In genomic region chr9:25830381-25830780, GRCh38 we compare ENCODE assay signal across 20 cellular contexts.
DNase-seq lines count a peak whose midpoint lies in the region; ATAC-seq, FAIRE-seq and TF ChIP-seq lines count a peak whose summit lies in the region.
"Had no signal": no experiment of that assay in that cellular context is flagged by ENCODE, and none has a peak within 500 bp of the region (broad histone marks: within the 10 kb centered on the region; RNA-seq: fewer than 3 reads in every experiment).

No MANE protein-coding gene starts in this region.

- H3K4me3 ChIP-seq in HepG2 (replicated peaks in 1 of 3; ENCODE audit: insufficient read depth in 1 of 3, low read depth in 2 of 3, low read length in 3 of 3) (no peak overlapping the region), right lobe of liver (no peak overlapping the region), IMR-90 (ENCODE audit: insufficient read depth, low read depth, low read length) (no peak overlapping the region), H1 (ENCODE audit: extremely low read depth in 1 of 4, insufficient read depth in 2 of 4, low read depth in 3 of 4, low read length in 4 of 4) (no peak overlapping the region), mucosa of descending colon (no peak overlapping the region)
- H3K4me3 ChIP-seq: BLaER1 treated with 17β-estradiol and CSF1 and Interleukin-3, amounts not matched to agents 10 nM and 100 nM had no signal

- H2BK12ac ChIP-seq in H1 (ENCODE audit: low read depth, low read length), result no peak overlapping the region

- H4K20me1 ChIP-seq in HepG2 (ENCODE audit: insufficient read depth, low read length) (no peaks in the 10 kb centered on the region), IMR-90 (ENCODE audit: insufficient read depth, low read length) (no peaks in the 10 kb centered on the region), H1 (replicated peaks in 1 of 2; ENCODE audit: control insufficient read depth in 1 of 2, insufficient read depth in 2 of 2, low read length in 2 of 2) (no peaks in the 10 kb centered on the region)
- H4K20me1 ChIP-seq: BLaER1 treated with 17β-estradiol and CSF1 and Interleukin-3, amounts not matched to agents 10 nM and 100 nM had no signal

- no peak overlapping the region for H3K4ac ChIP-seq in IMR-90 (ENCODE audit: low read depth, low read length)
- no peak overlapping the region for H3K4ac ChIP-seq in H1 (replicated peaks; ENCODE audit: insufficient read length, low read depth, low read length)

- H3K14ac ChIP-seq in IMR-90 (replicated peaks; ENCODE audit: low read depth, low read length) (no peak overlapping the region), H1 (ENCODE audit: insufficient read length) (no peak overlapping the region)

- no peak overlapping the region for H3K4me3 Mint-ChIP-seq in stimulated activated effector memory CD8-positive, alpha-beta T cell treated with anti-CD3 and anti-CD28 coated beads, Interleukin-12 subunit alpha, Interleukin-12 subunit beta, amount 100 ng/mL, for 72 hours
- H3K4me3 Mint-ChIP-seq: CD4-positive, alpha-beta T cell; CD8-positive, alpha-beta T cell had no signal

- H2AFZ ChIP-seq in HepG2 (ENCODE audit: low read length), result no peak overlapping the region
- no peak overlapping the region for H2AFZ ChIP-seq in IMR-90 (replicated peaks; ENCODE audit: low read length, poor library complexity)
- H2AFZ ChIP-seq in H1 (ENCODE audit: low read length), result no peak overlapping the region

- H2BK20ac ChIP-seq in IMR-90 (ENCODE audit: low read depth, low read length), result no peak overlapping the region
- H2BK20ac ChIP-seq in H1 (ENCODE audit: low read length), result no peak overlapping the region

- POLR2A ChIA-PET in HepG2 (lab: Yijun Ruan, JAX) (no interaction called here), IMR-90 (lab: Charles Lee; ENCODE audit: unreplicated experiment) (no interaction called here), H1 (lab: Charles Lee; ENCODE audit: partially characterized antibody) (no interaction called here)

- H3K18ac ChIP-seq in IMR-90 (ENCODE audit: low read depth, low read length) (no peak overlapping the region), H1 (ENCODE audit: extremely low read depth, low read length) (no peak overlapping the region)

- H3K79me2 ChIP-seq in HepG2 (ENCODE audit: insufficient read depth, low read length) (no peaks in the 10 kb centered on the region), H1 (ENCODE audit: control insufficient read depth in 1 of 2, insufficient read depth in 2 of 2, low read length in 2 of 2) (no peaks in the 10 kb centered on the region)

- H3K27ac Mint-ChIP-seq in stimulated activated effector memory CD8-positive, alpha-beta T cell treated with anti-CD3 and anti-CD28 coated beads, Interleukin-12 subunit alpha, Interleukin-12 subunit beta, amount 100 ng/mL, for 72 hours, result no peak overlapping the region
- H3K27ac Mint-ChIP-seq: CD4-positive, alpha-beta T cell; CD8-positive, alpha-beta T cell had no signal

- H2BK5ac ChIP-seq in IMR-90 (ENCODE audit: low read depth, low read length, poor library complexity, severe bottlenecking) (no peak overlapping the region), H1 (ENCODE audit: low read depth, low read length) (no peak overlapping the region)

- BruUV-seq in HepG2 (replicated peaks; lab: Mats Ljungman, UMichigan), result no TSS peak
- BruUV-seq in IMR-90 (replicated peaks; lab: Mats Ljungman, UMichigan), result no TSS peak

- DNase-seq in HepG2 (ENCODE audit: low spot score), result no peak
- no peak for DNase-seq in right lobe of liver
- DNase-seq in IMR-90, result no peak
- no peak for DNase-seq in H1 (ENCODE audit: low read depth in 1 of 2, low spot score in 2 of 2)
- DNase-seq in mucosa of descending colon, result no peak
- no peak for DNase-seq in stimulated activated effector memory CD8-positive, alpha-beta T cell treated with anti-CD3 and anti-CD28 coated beads, Interleukin-12 subunit alpha, Interleukin-12 subunit beta, amount 100 ng/mL, for 72 hours (ENCODE audit: low spot score in 2 of 2)
- DNase-seq: ACHN; Caco-2; Calu3; CD4-positive, alpha-beta T cell; CD8-positive, alpha-beta T cell; DMS79 treated with DMSO at 0.1 percent for 48 hours; GF-D8 had no signal

- no peak overlapping the region for H2BK15ac ChIP-seq in IMR-90 (ENCODE audit: low read depth, low read length)
- H2BK15ac ChIP-seq in H1 (ENCODE audit: low read length), result no peak overlapping the region

- no peaks in the 10 kb centered on the region for H3K23me2 ChIP-seq in H1 (ENCODE audit: low read depth, low read length)

- TF ChIP-seq CTCF in HepG2 (CRISPR knock-in tag; IDR thresholded peaks at IDR 0.05) (no peak), right lobe of liver (IDR thresholded peaks at IDR 0.05) (no peak), IMR-90 (conservative IDR thresholded peaks at IDR 0.05; ENCODE audit: low read depth, low read length) (no peak), H1 (IDR thresholded peaks at IDR 0.05; ENCODE audit: control extremely low read depth in 1 of 3, insufficient read depth in 1 of 3, low read depth in 1 of 3, low read length in 3 of 3) (no peak), mucosa of descending colon (IDR thresholded peaks at IDR 0.05) (no peak)

- H3K27me3 ChIP-seq in HepG2 (ENCODE audit: control insufficient read depth in 1 of 2, insufficient read depth in 2 of 2, low read length in 2 of 2) (no peaks in the 10 kb centered on the region), right lobe of liver (no peaks in the 10 kb centered on the region), IMR-90 (ENCODE audit: control insufficient read depth, insufficient read depth, low read length) (no peaks in the 10 kb centered on the region), H1 (replicated peaks in 1 of 4; ENCODE audit: control insufficient read depth in 3 of 4, extremely low read depth in 1 of 4, insufficient read depth in 3 of 4, low read length in 3 of 4) (no peaks in the 10 kb centered on the region)
- H3K27me3 ChIP-seq: BLaER1 treated with 17β-estradiol and CSF1 and Interleukin-3, amounts not matched to agents 10 nM and 100 nM had no signal

- no peak for FAIRE-seq in HepG2 (lab: Jason Lieb, UNC)
- no peak for FAIRE-seq in H1 (lab: Jason Lieb, UNC)
- FAIRE-seq: D721Med, G401.6, GM12891, GM19239 had no signal

- H4K91ac ChIP-seq in IMR-90 (ENCODE audit: insufficient read depth, low read depth, low read length), result no peak overlapping the region
- H4K91ac ChIP-seq in H1 (replicated peaks; ENCODE audit: insufficient read length, low read length), result no peak overlapping the region

- H2BK120ac ChIP-seq in IMR-90 (ENCODE audit: low read depth, low read length) (no peak overlapping the region), H1 (replicated peaks; ENCODE audit: low read depth, low read length) (no peak overlapping the region)

- no peaks in the 10 kb centered on the region for H3K36me3 ChIP-seq in HepG2 (replicated peaks in 1 of 2; ENCODE audit: control insufficient read depth in 1 of 2, insufficient read depth in 2 of 2, low read length in 2 of 2)
- no peaks in the 10 kb centered on the region for H3K36me3 ChIP-seq in right lobe of liver
- no peaks in the 10 kb centered on the region for H3K36me3 ChIP-seq in IMR-90 (ENCODE audit: control insufficient read depth, insufficient read depth, low read length)
- H3K36me3 ChIP-seq in H1 (ENCODE audit: control insufficient read depth in 2 of 4, insufficient read depth in 4 of 4, low read length in 3 of 4), result no peaks in the 10 kb centered on the region
- no peaks in the 10 kb centered on the region for H3K36me3 ChIP-seq in mucosa of descending colon (ENCODE audit: low read depth)
- H3K36me3 ChIP-seq: BLaER1 treated with 17β-estradiol and CSF1 and Interleukin-3, amounts not matched to agents 10 nM and 100 nM had no signal

- H3K56ac ChIP-seq in IMR-90 (ENCODE audit: extremely low read depth, insufficient read depth, low read length) (no peak overlapping the region), H1 (replicated peaks; ENCODE audit: insufficient read length, low read depth, low read length) (no peak overlapping the region)

- in situ Hi-C loops in HepG2 (cut with HindIII; ENCODE audit: extremely low pct_ligation_motif_present, low pct_unique_long_range_greater_than_20kb) (no loop called here), IMR-90 (cut with MboI; ENCODE audit: low sequenced_read_pairs) (no loop called here)

- TF ChIP-seq EP300 in HepG2 (IDR thresholded peaks at IDR 0.05; ENCODE audit: low read depth in 2 of 2, low read length in 2 of 2), result no peak
- TF ChIP-seq EP300 in HepG2 (CRISPR knock-in tag; IDR thresholded peaks at IDR 0.05; ENCODE audit: borderline replicate concordance), result no peak
- TF ChIP-seq EP300 in H1 (IDR thresholded peaks at IDR 0.05; ENCODE audit: borderline replicate concordance in 1 of 2, low read depth in 2 of 2, low read length in 2 of 2), result no peak

- H3K23ac ChIP-seq in IMR-90 (ENCODE audit: low read depth, low read length) (no peak overlapping the region), H1 (ENCODE audit: insufficient read length) (no peak overlapping the region)

- CTCF ChIA-PET in HepG2 (lab: Yijun Ruan, JAX; ENCODE audit: low intra/inter-chr PET ratio, low total read pairs) (no interaction called here), IMR-90 (lab: Yijun Ruan, JAX) (no interaction called here), H1 (lab: Charles Lee; ENCODE audit: partially characterized antibody) (no interaction called here)

- no peaks in the 10 kb centered on the region for H3K4me1 ChIP-seq in HepG2 (ENCODE audit: insufficient read depth, low read length)
- H3K4me1 ChIP-seq in right lobe of liver, result no peaks in the 10 kb centered on the region
- H3K4me1 ChIP-seq in IMR-90 (ENCODE audit: control insufficient read depth, insufficient read depth, low read length), result no peaks in the 10 kb centered on the region
- no peaks in the 10 kb centered on the region for H3K4me1 ChIP-seq in H1 (replicated peaks in 1 of 4; ENCODE audit: control insufficient read depth in 3 of 4, insufficient read depth in 4 of 4, low read length in 3 of 4)
- H3K4me1 ChIP-seq in mucosa of descending colon (ENCODE audit: low read depth), result no peaks in the 10 kb centered on the region
- H3K4me1 ChIP-seq: BLaER1 treated with 17β-estradiol and CSF1 and Interleukin-3, amounts not matched to agents 10 nM and 100 nM; Caco-2 had no signal

- peaks cover 7% of the 10 kb centered on the region for H3K36me3 Mint-ChIP-seq in stimulated activated effector memory CD8-positive, alpha-beta T cell treated with anti-CD3 and anti-CD28 coated beads, Interleukin-12 subunit alpha, Interleukin-12 subunit beta, amount 100 ng/mL, for 72 hours
- H3K36me3 Mint-ChIP-seq: CD8-positive, alpha-beta T cell had no signal

- H3K4me1 Mint-ChIP-seq in stimulated activated effector memory CD8-positive, alpha-beta T cell treated with anti-CD3 and anti-CD28 coated beads, Interleukin-12 subunit alpha, Interleukin-12 subunit beta, amount 100 ng/mL, for 72 hours, result no peaks in the 10 kb centered on the region

- no peak overlapping the region for H2AK5ac ChIP-seq in IMR-90 (ENCODE audit: low read depth, low read length)
- no peak overlapping the region for H2AK5ac ChIP-seq in H1 (ENCODE audit: low read depth, low read length)

- H3K9me3 ChIP-seq in HepG2 (ENCODE audit: low read length) (peaks cover 95% of the 10 kb centered on the region), right lobe of liver (no peaks in the 10 kb centered on the region), IMR-90 (ENCODE audit: control insufficient read depth, insufficient read depth, low read length) (peaks cover 6% of the 10 kb centered on the region), H1 (ENCODE audit: insufficient read depth in 2 of 2, low read depth in 1 of 2, low read length in 1 of 2) (0 out of 4 replicates have a peak, but pooled peaks cover 0 to 2% of the 10 kb centered on the region in 2 experiments), mucosa of descending colon (peaks cover 15% of the 10 kb centered on the region)
- H3K9me3 ChIP-seq: Caco-2 had no signal

- no peaks in the 10 kb centered on the region for H3K9me1 ChIP-seq in IMR-90 (ENCODE audit: insufficient read depth, low read length)

- H3K79me1 ChIP-seq in IMR-90 (ENCODE audit: low read depth in 1 of 2, low read length in 2 of 2) (no peaks in the 10 kb centered on the region), H1 (ENCODE audit: low read depth, low read length) (no peaks in the 10 kb centered on the region)

- TF ChIP-seq RAD21 in HepG2 (CRISPR knock-in tag; IDR thresholded peaks at IDR 0.05) (no peak), IMR-90 (IDR thresholded peaks at IDR 0.05; ENCODE audit: low read length) (no peak), H1 (IDR thresholded peaks at IDR 0.05 in 1 of 2, conservative IDR thresholded peaks at IDR 0.05 in 1 of 2; ENCODE audit: low read depth in 2 of 2, low read length in 2 of 2) (no peak)

- H3K9me3 Mint-ChIP-seq in stimulated activated effector memory CD8-positive, alpha-beta T cell treated with anti-CD3 and anti-CD28 coated beads, Interleukin-12 subunit alpha, Interleukin-12 subunit beta, amount 100 ng/mL, for 72 hours, result peaks cover 29% of the 10 kb centered on the region

- dilution Hi-C loops in IMR-90 (cut with HindIII; ENCODE audit: low sequenced_read_pairs, unreplicated experiment), result no loop called here

- no peak for ATAC-seq in HepG2
- ATAC-seq in right lobe of liver, result no peak
- ATAC-seq in IMR-90 (ENCODE audit: low read depth), result no peak
- no peak for ATAC-seq in mucosa of descending colon
- ATAC-seq in stimulated activated effector memory CD8-positive, alpha-beta T cell treated with anti-CD3 and anti-CD28 coated beads, Interleukin-12 subunit alpha, Interleukin-12 subunit beta, amount 100 ng/mL, for 72 hours, result no peak
- ATAC-seq: CD8-positive, alpha-beta T cell had no signal

- 28% methylated on average over 7 of the region's 7 CpGs for WGBS in HepG2 (ENCODE audit: low lambda C conversion rate)
- 45% methylated on average over 2 of the region's 7 CpGs for WGBS in right lobe of liver (ENCODE audit: insufficient coverage, low coverage, low lambda C conversion rate, missing lambda C conversion rate)
- no CpG with 5 or more reads among the region's 7 CpGs for WGBS in IMR-90 (ENCODE audit: extremely low coverage in 2 of 2, insufficient read length in 1 of 2), 2 experiments
- 90% methylated on average over 7 of the region's 7 CpGs; no CpG with 5 or more reads in 1 of the 2 experiments for WGBS in H1 (ENCODE audit: extremely low coverage in 1 of 2, insufficient coverage in 1 of 2, insufficient read length in 1 of 2, insufficient replicate concordance in 2 of 2, low coverage in 1 of 2, low lambda C conversion rate in 2 of 2, missing lambda C conversion rate in 1 of 2), 2 experiments

- intact Hi-C loops in HepG2 (cut with micrococcal nuclease; ENCODE audit: unreplicated experiment) (no loop called here), right lobe of liver (cut with DNase I) (no loop called here), IMR-90 (cut with micrococcal nuclease) (no loop called here), mucosa of descending colon (cut with DNase I, micrococcal nuclease) (no loop called here)

- no peak overlapping the region for H2AK9ac ChIP-seq in IMR-90 (replicated peaks; ENCODE audit: low read depth, low read length, poor library complexity)

- H3K4me2 ChIP-seq in HepG2 (ENCODE audit: low read depth, low read length), result no peak overlapping the region
- H3K4me2 ChIP-seq in IMR-90 (ENCODE audit: low read depth, low read length), result no peak overlapping the region
- no peak overlapping the region for H3K4me2 ChIP-seq in H1 (ENCODE audit: insufficient read depth in 1 of 2, low read depth in 2 of 2, low read length in 2 of 2)
- H3K4me2 ChIP-seq: BLaER1 treated with 17β-estradiol and CSF1 and Interleukin-3, amounts not matched to agents 10 nM and 100 nM had no signal

- H4K5ac ChIP-seq in IMR-90 (ENCODE audit: low read depth, low read length) (no peak overlapping the region), H1 (ENCODE audit: insufficient read length, low read depth, low read length) (no peak overlapping the region)

- H4K8ac ChIP-seq in IMR-90 (ENCODE audit: low read depth in 2 of 2, low read length in 2 of 2) (no peak overlapping the region), H1 (ENCODE audit: extremely low read depth, insufficient read depth, low read length) (no peak overlapping the region)

- no peak overlapping the region for H3K9ac ChIP-seq in HepG2 (ENCODE audit: insufficient read depth, low read depth, low read length)
- no peak overlapping the region for H3K9ac ChIP-seq in IMR-90 (ENCODE audit: low read depth, low read length)
- H3K9ac ChIP-seq in H1 (replicated peaks in 1 of 4; ENCODE audit: extremely low read depth in 1 of 4, low read depth in 3 of 4, low read length in 3 of 4), result no peak overlapping the region
- H3K9ac ChIP-seq: BLaER1 treated with 17β-estradiol and CSF1 and Interleukin-3, amounts not matched to agents 10 nM and 100 nM had no signal

- H3K27ac ChIP-seq in HepG2 (ENCODE audit: extremely low read length, insufficient read depth, low read length) (no peak overlapping the region), right lobe of liver (no peak overlapping the region), IMR-90 (ENCODE audit: insufficient read depth, low read length) (no peak overlapping the region), H1 (ENCODE audit: low read depth, low read length) (no peak overlapping the region)
- H3K27ac ChIP-seq: 22Rv1; BLaER1 treated with 17β-estradiol and CSF1 and Interleukin-3, amounts not matched to agents 10 nM and 100 nM; C4-2B had no signal

- no peak for TF ChIP-seq POLR2A in HepG2 (IDR thresholded peaks at IDR 0.05; ENCODE audit: insufficient read depth in 1 of 2, low read depth in 2 of 2, low read length in 2 of 2)
- TF ChIP-seq POLR2A in right lobe of liver (IDR thresholded peaks at IDR 0.05), result no peak
- no peak for TF ChIP-seq POLR2A in IMR-90 (IDR thresholded peaks at IDR 0.05; ENCODE audit: low read depth, low read length)
- no peak for TF ChIP-seq POLR2A in H1 (IDR thresholded peaks at IDR 0.05; ENCODE audit: control extremely low read depth in 1 of 2, low read depth in 2 of 2, low read length in 2 of 2)

Comparison
In these comparisons a context has a peak if more than half of its experiments do, and no peak if none do; other contexts are left out.
1. Of the 41 proteins assayed by ChIP-seq in both HepG2 and H1: peak only in HepG2: none; only in H1: none; in both: MAFK; in neither: 40.